ENCODE assay signal across 18 cellular contexts in genomic region chr4:101593666-101594065, GRCh38.
DNase-seq lines count a peak whose midpoint lies in the region; ATAC-seq and TF ChIP-seq lines count a peak whose summit lies in the region.
"Had no signal": no experiment of that assay in that cellular context is flagged by ENCODE, and none has a peak within 500 bp of the region (broad histone marks: within the 10 kb centered on the region; RNA-seq: fewer than 3 reads in every experiment).

No MANE protein-coding gene starts in this region.

- H3K9ac ChIP-seq in GM23248: no peak overlapping the region
- H3K9ac ChIP-seq: KMS-11 had no signal

- H3K36me3 ChIP-seq in GM23248 (ENCODE audit: low read depth): no peaks in the 10 kb centered on the region
- H3K36me3 ChIP-seq in RWPE2 (ENCODE audit: low read depth): no peaks in the 10 kb centered on the region
- H3K36me3 ChIP-seq in left lung: no peaks in the 10 kb centered on the region

- POLR2A ChIA-PET in RWPE1 (lab: Yijun Ruan, JAX; ENCODE audit: low non-redundant PET): no interaction called here

- in situ Hi-C loops in GM23248 (cut with MboI): no loop called here

- ATAC-seq in RWPE2 (ENCODE audit: low read depth) (peak; percentile 35; the same call in 1 of the 3 replicates), left lung (no peak)
- ATAC-seq: GM12878 had no signal

- H4K20me1 ChIP-seq in GM23248 (ENCODE audit: insufficient read depth): no peaks in the 10 kb centered on the region

- H3K4me3 ChIP-seq in GM23248: no peak overlapping the region
- no peak overlapping the region for H3K4me3 ChIP-seq in RWPE2 (ENCODE audit: severe bottlenecking)
- no peak overlapping the region for H3K4me3 ChIP-seq in fibroblast of mammary gland (ENCODE audit: control insufficient read depth, low read depth, low read length)
- H3K4me3 ChIP-seq in left lung: no peak overlapping the region
- H3K4me3 ChIP-seq: GM12878 had no signal

- H3K4me2 ChIP-seq in GM23248 (ENCODE audit: unreplicated experiment): no peak overlapping the region
- H3K4me2 ChIP-seq: KMS-11 had no signal

- H3K9me2 ChIP-seq in GM23248 (ENCODE audit: insufficient read depth): no peaks in the 10 kb centered on the region

- H3K27me3 ChIP-seq in GM23248 (replicated peaks; ENCODE audit: insufficient read depth) (no peaks in the 10 kb centered on the region), RWPE2 (ENCODE audit: insufficient read depth, poor library complexity, severe bottlenecking) (no peaks in the 10 kb centered on the region), left lung (no peaks in the 10 kb centered on the region)

- WGBS in GM23248 (ENCODE audit: low coverage in 1 of 2, low lambda C conversion rate in 2 of 2, missing lambda C conversion rate in 2 of 2), 2 experiments: 89 to 97% methylated on average over 2 of the region's 2 CpGs

- DNase-seq in GM23248 (peak; percentile 12), RWPE2 (ENCODE audit: low spot score) (no peak), fibroblast of mammary gland (ENCODE audit: low read depth) (peak; percentile 4), DMS79 treated with DMSO at 0.1 percent for 48 hours (lab: John Stamatoyannopoulos, UW) (no peak), cerebellar cortex (ENCODE audit: low spot score) (no peak), left lung (no peak), RWPE1 (ENCODE audit: low spot score) (no peak)
- DNase-seq: C1 segment of cervical spinal cord, HCEC 1CT, NCI-H1048, NCI-H1417, NCI-H1694, NCI-H2029 treated with DMSO at 0.1 percent for 48 hours, NCI-H69, RPMI8226, SHP77 treated with DMSO at 0.1 percent for 48 hours had no signal

- no peak overlapping the region for H3K27ac ChIP-seq in GM23248
- no peak overlapping the region for H3K27ac ChIP-seq in RWPE2 (ENCODE audit: poor library complexity, severe bottlenecking)
- no peak overlapping the region for H3K27ac ChIP-seq in left lung
- no peak overlapping the region for H3K27ac ChIP-seq in RWPE1
- H3K27ac ChIP-seq: KMS-11 had no signal

- intact Hi-C loops in left lung (cut with DNase I): no loop called here

- H3K79me2 ChIP-seq in GM23248 (ENCODE audit: insufficient read depth): no peaks in the 10 kb centered on the region

- no peak overlapping the region for H2AFZ ChIP-seq in GM23248

- CTCF ChIA-PET in RWPE1 (lab: Yijun Ruan, JAX): interaction anchor here (0.5 kb wide), 1 partner anchor 30 kb away, joined by 3 read pairs; no protein-coding TSS in a partner anchor

- H3K9me3 ChIP-seq in GM23248 (ENCODE audit: low read depth): no peaks in the 10 kb centered on the region
- no peaks in the 10 kb centered on the region for H3K9me3 ChIP-seq in RWPE2 (ENCODE audit: severe bottlenecking)
- H3K9me3 ChIP-seq in left lung: no peaks in the 10 kb centered on the region

- TF ChIP-seq CTCF in RWPE2 (IDR thresholded peaks at IDR 0.05; ENCODE audit: poor library complexity, severe bottlenecking) (no peak), fibroblast of mammary gland (conservative IDR thresholded peaks at IDR 0.05; ENCODE audit: control insufficient read depth, insufficient read depth, low read depth, low read length) (no peak), left lung (IDR thresholded peaks at IDR 0.05) (no peak), RWPE1 (conservative IDR thresholded peaks at IDR 0.05; ENCODE audit: low read depth) (no peak)

- no peaks in the 10 kb centered on the region for H3K4me1 ChIP-seq in GM23248 (ENCODE audit: insufficient read depth)
- H3K4me1 ChIP-seq in RWPE2 (ENCODE audit: insufficient read depth, poor library complexity, severe bottlenecking): no peaks in the 10 kb centered on the region
- H3K4me1 ChIP-seq in left lung: no peaks in the 10 kb centered on the region

- H3F3A ChIP-seq in GM23248 (ENCODE audit: insufficient read depth): no peaks in the 10 kb centered on the region

Comparison
In these comparisons a context has a peak if more than half of its experiments do, and no peak if none do; other contexts are left out.
1. DNase-seq: peak in GM23248 (single experiment) and fibroblast of mammary gland (single experiment); none in RWPE2 (single experiment), DMS79 treated with DMSO at 0.1 percent for 48 hours (single experiment), cerebellar cortex (single experiment), left lung (0 of 2) and RWPE1 (single experiment).